18 cellular contexts compared by ENCODE assay signal in the genomic region with DNA sequence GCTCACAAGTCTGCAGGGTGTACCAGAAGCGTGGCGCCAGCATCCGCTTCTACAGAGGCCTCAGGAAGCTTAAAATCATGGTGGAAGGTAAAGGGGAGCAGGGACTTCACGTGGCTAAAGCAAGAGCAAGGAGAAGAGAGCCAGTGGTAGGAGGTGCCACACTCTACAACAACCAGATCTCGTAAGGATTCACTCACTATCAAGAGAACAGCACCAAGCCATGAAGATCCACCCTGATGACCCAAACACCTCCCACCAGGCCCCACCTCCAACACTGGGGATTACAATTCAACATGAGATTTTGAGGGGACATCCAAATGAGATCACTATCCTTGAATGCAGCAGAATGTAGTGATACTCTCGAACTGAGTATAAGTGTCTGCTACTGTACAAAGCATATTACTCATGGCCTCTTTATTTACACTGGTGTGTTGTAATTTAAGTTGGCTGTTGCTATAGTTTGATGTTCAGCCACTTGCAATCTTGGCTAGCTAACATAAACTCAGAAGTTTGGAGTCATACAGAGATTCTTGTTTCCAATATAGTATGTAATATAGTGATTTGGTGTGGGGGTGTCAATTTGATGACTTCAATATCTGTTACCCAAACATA. TPM values are rescaled to one million over a fixed set of nuclear protein-coding genes. Genes with fewer than 3 reads are reported as not detected.
DNase-seq lines count a peak whose midpoint lies in the region; ATAC-seq, FAIRE-seq and TF ChIP-seq lines count a peak whose summit lies in the region.
"Had no signal": no experiment of that assay in that cellular context is flagged by ENCODE, and none has a peak within 500 bp of the region (broad histone marks: within the 10 kb centered on the region; RNA-seq: fewer than 3 reads in every experiment).

No MANE protein-coding gene starts in this region.

- H3K4me3 ChIP-seq in A549: no peak overlapping the region
- H3K4me3 ChIP-seq in K562: no peak overlapping the region
- no peak overlapping the region for H3K4me3 ChIP-seq in left lung
- H3K4me3 ChIP-seq: esophagus muscularis mucosa had no signal

- H3K9ac ChIP-seq in K562 (ENCODE audit: insufficient read depth in 1 of 2, low read depth in 2 of 2, low read length in 2 of 2): no peak overlapping the region

- TF ChIP-seq POLR2A in A549 (IDR thresholded peaks at IDR 0.05; ENCODE audit: low read length): no peak
- no peak for TF ChIP-seq POLR2A in K562 (conservative IDR thresholded peaks at IDR 0.05)

- H4K20me1 ChIP-seq in K562 (replicated peaks; ENCODE audit: control insufficient read depth, insufficient read depth, low read length): no peaks in the 10 kb centered on the region

- no peaks in the 10 kb centered on the region for H3K79me2 ChIP-seq in K562 (ENCODE audit: control insufficient read depth, insufficient read depth, low read length)

- TF ChIP-seq CTCF in A549 (IDR thresholded peaks at IDR 0.05) (no peak), K562 (IDR thresholded peaks at IDR 0.05 in 2 of 3, conservative IDR thresholded peaks at IDR 0.05 in 1 of 3; ENCODE audit: insufficient read depth in 2 of 3, low read depth in 1 of 3, low read length in 3 of 3) (no peak), left lung (IDR thresholded peaks at IDR 0.05) (no peak)

- H3K9me3 ChIP-seq in A549: no peaks in the 10 kb centered on the region
- no peaks in the 10 kb centered on the region for H3K9me3 ChIP-seq in K562 (replicated peaks; ENCODE audit: control insufficient read depth, insufficient read depth, low read depth, low read length)
- H3K9me3 ChIP-seq in left lung: no peaks in the 10 kb centered on the region
- H3K9me3 ChIP-seq: esophagus muscularis mucosa had no signal

- H3K36me3 ChIP-seq in K562 (ENCODE audit: control insufficient read depth, insufficient read depth, low read length) (no peaks in the 10 kb centered on the region), left lung (no peaks in the 10 kb centered on the region)
- H3K36me3 ChIP-seq: esophagus muscularis mucosa had no signal

- H3K27me3 ChIP-seq in K562 (ENCODE audit: control insufficient read depth in 2 of 2, insufficient read depth in 2 of 2, low read length in 2 of 2): no peaks in the 10 kb centered on the region
- H3K27me3 ChIP-seq in left lung: no peaks in the 10 kb centered on the region
- H3K27me3 ChIP-seq: esophagus muscularis mucosa had no signal

- peak overlapping the region; percentile 42; the same call in 1 of the 2 replicates for H2AFZ ChIP-seq in K562 (ENCODE audit: low read depth, low read length)

- H3K9me1 ChIP-seq in K562 (ENCODE audit: control insufficient read depth, insufficient read depth, low read length): no peaks in the 10 kb centered on the region

- 42% methylated on average over 6 of the region's 6 CpGs for WGBS in A549 (ENCODE audit: missing lambda C conversion rate)
- 55% methylated on average over 6 of the region's 6 CpGs for WGBS in K562 (ENCODE audit: insufficient coverage, low coverage, missing lambda C conversion rate)

- TF ChIP-seq EP300 in A549 (IDR thresholded peaks at IDR 0.05) (no peak), K562 (IDR thresholded peaks at IDR 0.05; ENCODE audit: low read length) (no peak)

- no TSS peak for BruUV-seq in K562 (replicated peaks; lab: Mats Ljungman, UMichigan)

- peak overlapping the region; percentile 44 for H3K4me2 ChIP-seq in A549
- no peak overlapping the region for H3K4me2 ChIP-seq in K562 (ENCODE audit: insufficient read depth, low read length)

- TF ChIP-seq RAD21 in A549 (conservative IDR thresholded peaks at IDR 0.05 in 1 of 2, IDR thresholded peaks at IDR 0.05 in 1 of 2): no peak
- no peak for TF ChIP-seq RAD21 in K562 (CRISPR knock-in tag; conservative IDR thresholded peaks at IDR 0.05 in 1 of 2, IDR thresholded peaks at IDR 0.05 in 1 of 2)

- no peak overlapping the region for H3K27ac ChIP-seq in A549
- no peak overlapping the region for H3K27ac ChIP-seq in K562 (ENCODE audit: extremely low read depth, low read depth, low read length)
- H3K27ac ChIP-seq in left lung: no peak overlapping the region
- H3K27ac ChIP-seq: esophagus muscularis mucosa had no signal

- intact Hi-C loops in K562 (cut with micrococcal nuclease): no loop called here
- intact Hi-C loops in left lung (cut with DNase I): no loop called here

- POLR2A ChIA-PET in A549 (lab: Yijun Ruan, JAX): interaction anchor here (1.1 kb wide), 1 partner anchor 39 kb away, joined by 7 read pairs; a partner anchor contains a TSS
- POLR2A ChIA-PET in K562 (lab: Yijun Ruan, JAX): interaction anchor here (0.6 to 1.4 kb wide), 2 partner anchors 8 to 13 kb away, joined by 4 read pairs; no protein-coding TSS in a partner anchor

- H3K4me1 ChIP-seq in A549: 0 out of 3 replicates have a peak, but pooled peaks cover 4% of the 10 kb centered on the region
- H3K4me1 ChIP-seq in K562 (replicated peaks in 1 of 2; ENCODE audit: control insufficient read depth in 2 of 2, insufficient read depth in 2 of 2, low read length in 2 of 2): peaks cover 0 to 4% of the 10 kb centered on the region in 2 experiments; a peak in 3 of 5 replicates
- H3K4me1 ChIP-seq in left lung: peaks cover 0 to 3% of the 10 kb centered on the region in 2 donors
- H3K4me1 ChIP-seq: esophagus muscularis mucosa had no signal

- ATAC-seq in A549 (peak; percentile 69 to 93), K562 (no peak; the same call in 2 of the 3 replicates), left lung (peak; percentile 84), HG03025 (IDR thresholded peaks at IDR 0.05; ENCODE audit: low FRiP score, unreplicated experiment) (no peak), HG02759 (IDR thresholded peaks at IDR 0.05; ENCODE audit: unreplicated experiment) (no peak)
- ATAC-seq: HCT116, Panc1 had no signal

- DNase-seq in A549 (ENCODE audit: low read depth in 1 of 2, low spot score in 1 of 2): peak in 1 of 2 experiments; percentile 7
- peak; percentile 14 for DNase-seq in H4 (ENCODE audit: low spot score)
- no peak for DNase-seq in K562 (ENCODE audit: extremely low read depth in 1 of 4, low spot score in 3 of 4)
- DNase-seq in left lung: no peak
- no peak for DNase-seq in Kasumi-1 (lab: John Stamatoyannopoulos, UW)
- DNase-seq: activated CD8-positive, alpha-beta memory T cell treated with anti-CD3 and anti-CD28 coated beads for 24 hours; activated gamma-delta T cell treated with Interleukin-2 at 50 U/mL for 16 hours; dermis blood vessel endothelial cell; GF-D8; hypothalamus; NCI-H1048; NCI-H526 treated with DMSO at 0.1 percent for 48 hours; substantia nigra had no signal

- in situ Hi-C loops in K562 (cut with MboI): no loop called here

- CTCF ChIA-PET in A549 (lab: Yijun Ruan, JAX): interaction anchor here (0.7 kb wide), 1 partner anchor 156 kb away, joined by 3 read pairs; no protein-coding TSS in a partner anchor
- CTCF ChIA-PET in K562 (lab: Yijun Ruan, JAX; ENCODE audit: low intra/inter-chr PET ratio): no interaction called here

- FAIRE-seq in A549 (lab: Jason Lieb, UNC): no peak
- no peak for FAIRE-seq in K562 (lab: Jason Lieb, UNC)

TF ChIP-seq in A549, 52 proteins besides CTCF, POLR2A, EP300 and RAD21:
- no peak for TF ChIP-seq HOXB5 (CRISPR knock-in tag; IDR thresholded peaks at IDR 0.05)
- 0 out of 4 replicates have a peak, but pooled peaks of 1 of the 2 experiments have one; percentile 30 for TF ChIP-seq CEBPB (IDR thresholded peaks at IDR 0.05)

TF ChIP-seq in K562, 482 proteins besides CTCF, POLR2A, EP300 and RAD21 (continues in another document):
- no peak for TF ChIP-seq HLTF (IDR thresholded peaks at IDR 0.05)
- no peak for TF ChIP-seq PCBP1 (IDR thresholded peaks at IDR 0.05; ENCODE audit: low read depth, low read length, poor library complexity, severe bottlenecking)
- TF ChIP-seq HDAC1 (IDR thresholded peaks at IDR 0.05): no peak
- TF ChIP-seq CEBPG (CRISPR knock-in tag; IDR thresholded peaks at IDR 0.05): no peak
- TF ChIP-seq CEBPG (tag; conservative IDR thresholded peaks at IDR 0.05 in 1 of 2, IDR thresholded peaks at IDR 0.05 in 1 of 2): 0 out of 4 replicates have a peak, but pooled peaks of 1 of the 2 experiments have one; percentile 23
- no peak for TF ChIP-seq ZZZ3 (IDR thresholded peaks at IDR 0.05)
- no peak for TF ChIP-seq JUN (IDR thresholded peaks at IDR 0.05; ENCODE audit: borderline replicate concordance, low read depth, low read length)
- TF ChIP-seq JUN (CRISPR knock-in tag; IDR thresholded peaks at IDR 0.05; ENCODE audit: borderline replicate concordance): no peak

RNA-seq across cellular contexts. Expression of a gene that starts 39.5 kb away (rescaled TPM):
- polyA plus RNA-seq in A549 (2011; rRNA removed) (8.6 and 9.1 TPM in 2 replicates), A549 (2017; fragmentation: RNase III; extraction: RNeasy Plus Mini Kit Qiagen cat#74134 plus additional on column Dnase treatment) (2.0 to 2.3 TPM (median 2.3 TPM) in 3 replicates), K562 (2011; rRNA removed) (41.9 and 46.1 TPM in 2 replicates), K562 (2014; fragmentation: Illumina TruSeq; extraction: Trizol) (27.1 and 29.8 TPM in 2 replicates), K562 (2014; fragmentation: Nextera tagmentation; extraction: Ambion mirVana) (10 to 100 TPM; 10.8 to 12.9 TPM), K562 (2014; rRNA removed) (33.4 and 37.1 TPM in 2 replicates)
- polyA plus RNA-seq in A549 (2012; cell fraction: cytosol; rRNA removed): 4.1 and 4.5 TPM in 2 replicates
- polyA plus RNA-seq in A549 (2012; cell fraction: nucleus; rRNA removed): 5.2 TPM in 2 replicates
- 11.2 and 13.0 TPM in 2 replicates for polyA minus RNA-seq in A549 (2011; rRNA and poly(A)+ RNA removed)
- 15.9 and 16.9 TPM in 2 replicates for total RNA-seq in H4 (2014; rRNA removed; shearing (Covaris generic))
- total RNA-seq in K562 (2011; cell fraction: chromatin; rRNA removed; ENCODE audit: low replicate concordance): 54.7 and 71.0 TPM in 2 replicates
- 35.4 TPM in 2 replicates for total RNA-seq in K562 (2011; cell fraction: nucleolus; rRNA removed)
- 46.5 and 66.0 TPM in 2 replicates for total RNA-seq in K562 (2011; cell fraction: nucleoplasm; rRNA removed)
- total RNA-seq in K562 (2014; rRNA removed) (31.1 and 31.5 TPM in 2 replicates), K562 (2014; rRNA removed; fragmentation: Illumina TruSeq; extraction: Trizol) (27.2 and 29.2 TPM in 2 replicates), K562 (2015; rRNA removed; fragmentation: Illumina TruSeq; extraction: Trizol) (37.8 and 43.5 TPM in 2 replicates), K562 (2021) (32.5 and 34.4 TPM in 2 replicates), left lung (10 to 100 TPM; 27.8 to 30.5 TPM)
- 21.3 and 30.8 TPM in 2 replicates for polyA plus RNA-seq in K562 (2011; cell fraction: cytosol; rRNA removed)
- 66.4 and 72.9 TPM in 2 replicates for polyA plus RNA-seq in K562 (2011; cell fraction: nucleus; rRNA removed)
- polyA plus RNA-seq in K562 (2012): 31.8 and 37.9 TPM in 2 replicates
- polyA minus RNA-seq in K562 (2011; rRNA and poly(A)+ RNA removed): 49.0 and 49.4 TPM in 2 replicates
- polyA minus RNA-seq in K562 (2011; cell fraction: cytosol; rRNA and poly(A)+ RNA removed): 22.9 and 24.3 TPM in 2 replicates
- polyA minus RNA-seq in K562 (2011; cell fraction: nucleus; rRNA and poly(A)+ RNA removed): 36.1 and 55.1 TPM in 2 replicates

Comparison
In these comparisons a context has a peak if more than half of its experiments do, and no peak if none do; other contexts are left out.
1. ATAC-seq: peak in A549 (2 of 2) and left lung (single experiment); none in K562 (single experiment), HG03025 (single experiment) and HG02759 (single experiment).